In genomic region chr1:19049798-19050197, GRCh38 we compare ENCODE assay signal across 23 cellular contexts.
A peak's percentile ranks its signal among the peaks of the same experiment; 100 is the strongest.
DNase-seq lines count a peak whose midpoint lies in the region; ATAC-seq and TF ChIP-seq lines count a peak whose summit lies in the region.
"Had no signal": no experiment of that assay in that cellular context is flagged by ENCODE, and none has a peak within 500 bp of the region (broad histone marks: within the 10 kb centered on the region; RNA-seq: fewer than 3 reads in every experiment).

No MANE protein-coding gene starts in this region.

- intact Hi-C loops in mucosa of descending colon (cut with DNase I, micrococcal nuclease) = no loop called here

- TF ChIP-seq CTCF in HEK293 (tag by site-specific recombination; IDR thresholded peaks at IDR 0.05) (no peak), brain microvascular endothelial cell (IDR thresholded peaks at IDR 0.05; ENCODE audit: low read depth, low read length, missing control alignments) (no peak), mucosa of descending colon (IDR thresholded peaks at IDR 0.05) (no peak)

- CTCF ChIA-PET in HEK293 (lab: Yijun Ruan, JAX) = interaction anchor here (0.9 to 1.7 kb wide), 2 partner anchors 11 to 137 kb away, joined by 4 read pairs; no protein-coding TSS in a partner anchor

- ATAC-seq in mucosa of descending colon = no peak
- no peak for ATAC-seq in HG03469 (IDR thresholded peaks at IDR 0.05; ENCODE audit: unreplicated experiment)
- no peak for ATAC-seq in HG02938 (IDR thresholded peaks at IDR 0.05; ENCODE audit: unreplicated experiment)
- no peak for ATAC-seq in GM18873 (IDR thresholded peaks at IDR 0.05; ENCODE audit: low FRiP score, unreplicated experiment)
- ATAC-seq: GM12878 had no signal

- no peak overlapping the region for H3K27ac ChIP-seq in HEK293 (ENCODE audit: extremely low read depth, low read depth, low read length)
- H3K27ac ChIP-seq in brain microvascular endothelial cell = no peak overlapping the region
- H3K27ac ChIP-seq: BLaER1 had no signal

- in situ Hi-C loops in brain microvascular endothelial cell (cut with HindIII; ENCODE audit: low pct_ligation_motif_present, low sequenced_read_pairs) = no loop called here

- H3K4me3 ChIP-seq in HEK293 (ENCODE audit: low read depth, low read length) (no peak overlapping the region), brain microvascular endothelial cell (ENCODE audit: low read depth, low read length) (no peak overlapping the region), mucosa of descending colon (no peak overlapping the region)
- H3K4me3 ChIP-seq: BLaER1, GM12878 had no signal

- H3K4me1 ChIP-seq in HEK293 (ENCODE audit: control insufficient read depth, insufficient read depth, low read length) = no peaks in the 10 kb centered on the region
- no peaks in the 10 kb centered on the region for H3K4me1 ChIP-seq in mucosa of descending colon (ENCODE audit: low read depth)
- H3K4me1 ChIP-seq: BE2C had no signal

- peak; percentile 48 for DNase-seq in amniotic epithelial cell (ENCODE audit: low read depth)
- DNase-seq in brain microvascular endothelial cell = peak; percentile 20
- peak in 2 of 3 donors; percentile 1 for DNase-seq in mucosa of descending colon
- no peak for DNase-seq in activated T-cell treated with anti-CD3 and anti-CD28 coated beads for 4 hours
- DNase-seq: 8988T; ACHN; BE2C; C1 segment of cervical spinal cord; CD4-positive, alpha-beta memory T cell; CD4-positive, CD25-positive, alpha-beta regulatory T cell; COR-L47; DMS 273 treated with DMSO at 0.1 percent for 48 hours; DMS153; DMS79; DND-41; EL; GDM1 had no signal

- H3K27me3 ChIP-seq in brain microvascular endothelial cell (replicated peaks) = no peaks in the 10 kb centered on the region
- H3K27me3 ChIP-seq: BE2C, BLaER1 had no signal

- H3K36me3 ChIP-seq in HEK293 (ENCODE audit: control insufficient read depth in 2 of 2, insufficient read depth in 1 of 2, low read length in 2 of 2) (no peaks in the 10 kb centered on the region), brain microvascular endothelial cell (replicated peaks) (no peaks in the 10 kb centered on the region), mucosa of descending colon (ENCODE audit: low read depth) (no peaks in the 10 kb centered on the region)
- H3K36me3 ChIP-seq: BE2C, BLaER1 had no signal

- H3K9me3 ChIP-seq in HEK293 (ENCODE audit: control insufficient read depth, insufficient read depth, low read depth, low read length) (no peaks in the 10 kb centered on the region), mucosa of descending colon (no peaks in the 10 kb centered on the region)
- H3K9me3 ChIP-seq: BE2C, BLaER1 had no signal

- POLR2A ChIA-PET in HEK293 (lab: Yijun Ruan, JAX) = no interaction called here

TF ChIP-seq in HEK293, 187 proteins besides CTCF, POLR2A, EP300 and RAD21:
- TF ChIP-seq ZNF664 (tag by site-specific recombination; IDR thresholded peaks at IDR 0.05) (peak; percentile 95), ZNF10 (tag by site-specific recombination; IDR thresholded peaks at IDR 0.05) (no peak)
